In the genomic region with DNA sequence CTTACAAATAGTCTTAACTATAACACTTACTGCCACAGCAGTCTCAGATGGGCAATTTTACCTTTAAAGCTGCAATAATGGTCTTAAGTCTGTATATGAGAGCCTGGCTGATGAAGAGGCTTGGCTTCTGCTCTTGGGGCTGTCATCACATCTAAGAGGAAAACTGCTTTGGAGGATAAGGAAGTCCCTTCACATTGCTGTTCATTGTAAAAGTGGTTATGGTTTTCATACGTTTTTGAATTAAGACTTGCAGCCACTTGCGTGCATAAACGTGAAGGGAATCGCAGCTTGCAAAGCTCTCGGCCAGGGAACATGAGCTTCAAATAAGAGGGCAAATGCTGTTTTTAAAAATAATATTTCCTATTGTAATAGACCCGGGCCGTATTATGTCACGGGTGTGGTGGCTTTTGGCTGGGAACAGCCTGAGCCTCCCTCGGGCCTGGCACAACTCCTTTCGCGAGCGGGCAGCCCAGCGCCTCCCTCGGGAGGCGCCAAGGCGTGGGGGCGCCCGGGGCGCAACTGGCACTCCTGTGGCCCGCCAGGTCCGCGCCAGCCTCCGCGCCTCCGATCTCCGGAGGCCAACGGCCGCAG, we compare ENCODE assay signal across 8 cellular contexts. TPM values are rescaled to one million over a fixed set of nuclear protein-coding genes. Genes with fewer than 3 reads are reported as not detected.
A peak's percentile ranks its signal among the peaks of the same experiment; 100 is the strongest.
DNase-seq lines count a peak whose midpoint lies in the region; ATAC-seq, FAIRE-seq and TF ChIP-seq lines count a peak whose summit lies in the region.

No MANE protein-coding gene starts in this region.

- H3K27ac Mint-ChIP-seq in CD4-positive, CD25-positive, alpha-beta regulatory T cell: no peak overlapping the region

- no peaks in the 10 kb centered on the region for H3K9me3 ChIP-seq in CD4-positive, CD25-positive, alpha-beta regulatory T cell (ENCODE audit: control insufficient read depth in 2 of 2, low read length in 2 of 2)
- H3K9me3 ChIP-seq in breast epithelium (no peaks in the 10 kb centered on the region), thoracic aorta (no peaks in the 10 kb centered on the region)

- peaks cover 44% of the 10 kb centered on the region for H3K27me3 Mint-ChIP-seq in CD4-positive, CD25-positive, alpha-beta regulatory T cell

- no peak for FAIRE-seq in HTR-8/SVneo (lab: Jason Lieb, UNC)

- H3K4me1 Mint-ChIP-seq in CD4-positive, CD25-positive, alpha-beta regulatory T cell: peaks cover 0 to 5% (median 1%) of the 10 kb centered on the region in 4 donors

- peak in 1 of 3 donors; percentile 5 for DNase-seq in CD4-positive, CD25-positive, alpha-beta regulatory T cell
- DNase-seq in breast epithelium (ENCODE audit: low spot score in 2 of 2) (peak in 1 of 2 donors; percentile 51), left kidney (ENCODE audit: low read depth, low spot score) (peak; percentile 18), thoracic aorta (ENCODE audit: low spot score) (no peak), OCI-M2 (lab: John Stamatoyannopoulos, UW; ENCODE audit: unreplicated experiment) (no peak), HTR-8/SVneo (ENCODE audit: insufficient read length, low spot score) (no peak), ureter (ENCODE audit: low spot score) (no peak)

- ATAC-seq in CD4-positive, CD25-positive, alpha-beta regulatory T cell (ENCODE audit: low read depth in 2 of 2): no peak
- peak; percentile 20 for ATAC-seq in HG03342 (IDR thresholded peaks at IDR 0.05; ENCODE audit: unreplicated experiment)
- peak; percentile 49 for ATAC-seq in thoracic aorta (ENCODE audit: insufficient number of reproducible peaks, low FRiP score, low read depth)

- H3K27ac ChIP-seq in CD4-positive, CD25-positive, alpha-beta regulatory T cell (ENCODE audit: insufficient read depth, low read length, poor library complexity, severe bottlenecking): no peak overlapping the region
- peak overlapping the region; percentile 83 for H3K27ac ChIP-seq in breast epithelium
- peak overlapping the region; percentile 84 for H3K27ac ChIP-seq in thoracic aorta

- no peak for TF ChIP-seq POLR2A in breast epithelium (IDR thresholded peaks at IDR 0.05)

- peaks cover 13% of the 10 kb centered on the region for H3K4me1 ChIP-seq in CD4-positive, CD25-positive, alpha-beta regulatory T cell (ENCODE audit: control insufficient read depth, insufficient read depth, low read length, poor library complexity, severe bottlenecking)
- H3K4me1 ChIP-seq in breast epithelium: peaks cover 0 to 3% of the 10 kb centered on the region in 2 donors
- H3K4me1 ChIP-seq in thoracic aorta (ENCODE audit: control insufficient read depth in 1 of 2, low read depth in 2 of 2): peaks cover 3 to 27% of the 10 kb centered on the region in 2 donors

- H3K36me3 ChIP-seq in CD4-positive, CD25-positive, alpha-beta regulatory T cell (ENCODE audit: control insufficient read depth, insufficient read depth, low read length): no peaks in the 10 kb centered on the region
- H3K36me3 ChIP-seq in breast epithelium: no peaks in the 10 kb centered on the region
- no peaks in the 10 kb centered on the region for H3K36me3 ChIP-seq in thoracic aorta

- peaks cover 38% of the 10 kb centered on the region for H3K27me3 ChIP-seq in CD4-positive, CD25-positive, alpha-beta regulatory T cell (ENCODE audit: control insufficient read depth, insufficient read depth, low read length)
- no peaks in the 10 kb centered on the region for H3K27me3 ChIP-seq in breast epithelium
- no peaks in the 10 kb centered on the region for H3K27me3 ChIP-seq in thoracic aorta (replicated peaks; ENCODE audit: insufficient read depth)

- intact Hi-C loops in breast epithelium (cut with DNase I; ENCODE audit: low total_unique reads): no loop called here

- no peak overlapping the region for H3K4me3 ChIP-seq in CD4-positive, CD25-positive, alpha-beta regulatory T cell (ENCODE audit: low read depth, low read length)
- H3K4me3 ChIP-seq in breast epithelium: peak overlapping the region; percentile 54 to 83 (median 70)
- H3K4me3 ChIP-seq in thoracic aorta: peak overlapping the region; percentile 85

- TF ChIP-seq CTCF in breast epithelium (IDR thresholded peaks at IDR 0.05): no peak
- no peak for TF ChIP-seq CTCF in thoracic aorta (IDR thresholded peaks at IDR 0.05)

- H3K9me3 Mint-ChIP-seq in CD4-positive, CD25-positive, alpha-beta regulatory T cell: peaks cover 0 to 2% (median 0%) of the 10 kb centered on the region in 7 donors

- H3K36me3 Mint-ChIP-seq in CD4-positive, CD25-positive, alpha-beta regulatory T cell: no peaks in the 10 kb centered on the region

- H3K4me3 Mint-ChIP-seq in CD4-positive, CD25-positive, alpha-beta regulatory T cell: peak overlapping the region; percentile 27 to 65 (median 46)

RNA-seq across cellular contexts. Expression of a gene that starts 0.6 kb away (rescaled TPM):
- total RNA-seq in CD4-positive, CD25-positive, alpha-beta regulatory T cell: not detected
- polyA plus RNA-seq in CD4-positive, CD25-positive, alpha-beta regulatory T cell: not detected
- total RNA-seq in breast epithelium (10 to 100 TPM; 11.4 to 65.4 (median 31.5) TPM), thoracic aorta (10 to 100 TPM; 35.5 to 40.8 TPM), ureter (34.5 TPM)

RNA-seq across cellular contexts. Expression of a gene that starts 59.9 kb away (rescaled TPM):
- 32.9 TPM for total RNA-seq in CD4-positive, CD25-positive, alpha-beta regulatory T cell
- polyA plus RNA-seq in CD4-positive, CD25-positive, alpha-beta regulatory T cell: 10 to 100 TPM in 2 of 4 donors, 1 to 10 TPM in 2; 4.9 to 13.1 (median 9.0) TPM
- total RNA-seq in breast epithelium (10 to 100 TPM; 38.7 to 61.6 (median 39.0) TPM), thoracic aorta (10 to 100 TPM; 11.6 to 61.0 TPM), ureter (31.8 TPM)

RNA-seq across cellular contexts. Expression of a gene that starts 60.0 kb away (rescaled TPM):
- 42.9 TPM for total RNA-seq in CD4-positive, CD25-positive, alpha-beta regulatory T cell
- polyA plus RNA-seq in CD4-positive, CD25-positive, alpha-beta regulatory T cell: 10 to 100 TPM; 25.3 to 28.1 (median 26.0) TPM
- 10 to 100 TPM; 28.8 to 83.9 (median 44.2) TPM for total RNA-seq in breast epithelium
- 10 to 100 TPM; 13.1 to 35.6 TPM for total RNA-seq in thoracic aorta
- total RNA-seq in ureter: 32.1 TPM

Comparison
In these comparisons a context has a peak if more than half of its experiments do, and no peak if none do; other contexts are left out.
1. ATAC-seq: peak in HG03342 (single experiment) and thoracic aorta (single experiment); none in CD4-positive, CD25-positive, alpha-beta regulatory T cell (0 of 2).
2. RNA of a gene that starts 0.6 kb away (total RNA-seq): 35.5 to 40.8 TPM in thoracic aorta, 34.5 TPM in ureter (single experiment) and 11.4 to 65.4 TPM in breast epithelium; not detected in CD4-positive, CD25-positive, alpha-beta regulatory T cell (single experiment); every median in the first group is over 10 times any median in the second.